Comparison of ENCODE assay signal across 23 cellular contexts in the genomic region with DNA sequence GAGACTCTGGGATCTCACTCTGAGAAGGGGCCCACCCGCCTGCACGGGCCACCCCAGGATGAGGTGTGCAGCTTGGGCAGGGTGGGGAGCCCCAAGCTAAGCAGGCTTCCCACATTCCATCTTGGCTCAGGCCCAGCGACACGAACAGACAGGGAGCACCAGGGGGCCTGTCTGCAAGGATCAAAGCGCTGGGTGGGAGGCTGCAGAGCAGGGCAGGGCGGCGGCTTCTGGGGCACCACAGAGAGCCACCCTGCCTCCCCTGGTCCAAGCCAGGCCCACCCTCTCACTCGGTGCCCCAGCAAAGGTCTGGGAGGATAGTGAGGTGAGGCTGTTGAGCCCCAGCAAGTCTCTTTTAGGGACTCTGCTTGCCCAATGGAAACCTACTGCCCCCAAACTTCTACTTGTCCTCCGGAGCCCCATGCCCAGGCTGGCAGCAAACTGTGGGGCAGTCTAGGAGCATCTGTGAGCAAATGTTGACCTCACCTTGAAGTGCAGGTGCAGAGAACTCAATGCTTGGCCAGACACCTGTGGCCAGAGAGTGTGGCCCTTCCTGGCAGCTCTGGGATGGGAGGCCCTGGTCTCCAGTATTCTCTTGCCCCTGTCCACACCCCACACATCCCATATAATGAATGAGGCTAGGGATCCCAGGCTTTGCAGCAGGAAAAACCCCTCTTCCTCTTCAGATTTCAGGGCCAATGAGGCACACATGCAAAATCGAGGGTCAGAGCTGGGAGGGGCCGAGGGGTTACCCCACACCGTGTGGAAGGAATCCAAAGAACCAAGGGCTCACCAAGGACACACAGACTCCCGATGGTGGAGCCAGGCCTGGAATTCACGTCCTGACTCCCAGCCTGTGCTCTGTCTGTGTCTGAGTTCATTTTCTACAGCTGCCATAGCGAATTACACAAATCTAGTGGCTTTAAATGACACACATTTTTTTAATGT. TPM values are rescaled to one million over a fixed set of nuclear protein-coding genes. Genes with fewer than 3 reads are reported as not detected.
"Had no signal": no experiment of that assay in that cellular context is flagged by ENCODE, and none has a peak within 500 bp of the region (broad histone marks: within the 10 kb centered on the region; RNA-seq: fewer than 3 reads in every experiment).

No MANE protein-coding gene starts in this region.

- ATAC-seq: activated naive CD4-positive, alpha-beta T cell treated with anti-CD3 and anti-CD28 coated beads, Interleukin-2, amount 50 U/mL, for 72 hours had no signal

- H3K9me3 Mint-ChIP-seq: activated naive CD4-positive, alpha-beta T cell treated with anti-CD3 and anti-CD28 coated beads, Interleukin-2, amount 50 U/mL, for 72 hours; immature natural killer cell; natural killer cell treated with Interleukin-12 subunit alpha and Interleukin-12 subunit beta and Interleukin-15 and Interleukin-18, amount 100 ng/mL, for 72 hours had no signal

- H3K27ac ChIP-seq: adrenal gland, breast epithelium, esophagus squamous epithelium, thoracic aorta, VCaP had no signal

- H3K4me3 Mint-ChIP-seq: immature natural killer cell; natural killer cell treated with Interleukin-12 subunit alpha and Interleukin-12 subunit beta and Interleukin-15 and Interleukin-18, amount 100 ng/mL, for 72 hours had no signal

- H3K9me3 ChIP-seq: adrenal gland, breast epithelium, esophagus squamous epithelium, thoracic aorta had no signal

- H3K27me3 ChIP-seq: adrenal gland, breast epithelium had no signal

- H3K36me3 ChIP-seq: adrenal gland, breast epithelium, esophagus squamous epithelium, thoracic aorta had no signal

- H3K4me1 Mint-ChIP-seq: immature natural killer cell had no signal

- H3K4me3 ChIP-seq: adrenal gland, breast epithelium, esophagus squamous epithelium, skin epidermis, thoracic aorta had no signal

- H3K36me3 Mint-ChIP-seq: activated naive CD4-positive, alpha-beta T cell treated with anti-CD3 and anti-CD28 coated beads, Interleukin-2, amount 50 U/mL, for 72 hours; immature natural killer cell; natural killer cell treated with Interleukin-12 subunit alpha and Interleukin-12 subunit beta and Interleukin-15 and Interleukin-18, amount 100 ng/mL, for 72 hours had no signal

- H3K4me1 ChIP-seq: adrenal gland, breast epithelium had no signal

- DNase-seq: activated CD4-positive, alpha-beta T cell treated with anti-CD3 and anti-CD28 coated beads for 1 hour; activated CD8-positive, alpha-beta memory T cell treated with anti-CD3 and anti-CD28 coated beads for 24 hours; activated CD8-positive, alpha-beta memory T cell treated with anti-CD3 and anti-CD28 coated beads, Interleukin-2, amount 50 U/mL, for 48 hours; activated gamma-delta T cell treated with Interleukin-2 at 50 U/mL for 16 hours; activated T-cell treated with anti-CD3 and anti-CD28 coated beads, Interleukin-2, amount 50 U/mL, for 48 hours; adrenal gland; dermis blood vessel endothelial cell; effector memory CD4-positive, alpha-beta T cell; esophagus squamous epithelium; immature natural killer cell; mesendoderm; nucleus accumbens; posterior cingulate gyrus; retina; stimulated activated CD4-positive, alpha-beta T cell treated with anti-CD3 and anti-CD28 coated beads, Interleukin-15, amount 100 ng/mL, for 24 hours; stimulated activated CD4-positive, alpha-beta T cell treated with anti-CD3 and anti-CD28 coated beads, Interleukin-2, amount 100 ng/mL, for 48 hours; T-helper 2 cell had no signal

- H3K27ac Mint-ChIP-seq: activated naive CD4-positive, alpha-beta T cell treated with anti-CD3 and anti-CD28 coated beads, Interleukin-2, amount 50 U/mL, for 72 hours; immature natural killer cell; natural killer cell treated with Interleukin-12 subunit alpha and Interleukin-12 subunit beta and Interleukin-15 and Interleukin-18, amount 100 ng/mL, for 72 hours had no signal

RNA-seq across cellular contexts. Expression of a gene that starts 18.8 kb away (rescaled TPM):
- total RNA-seq: activated naive CD4-positive, alpha-beta T cell treated with anti-CD3 and anti-CD28 coated beads, Interleukin-2, amount 50 U/mL, for 72 hours had no signal
- polyA plus RNA-seq: immature natural killer cell had no signal
